22 cellular contexts compared by ENCODE assay signal in genomic region chr16:61813339-61813738, GRCh38.
"Had no signal": no experiment of that assay in that cellular context is flagged by ENCODE, and none has a peak within 500 bp of the region (broad histone marks: within the 10 kb centered on the region; RNA-seq: fewer than 3 reads in every experiment).

No MANE protein-coding gene starts in this region.

- H3K9me3 ChIP-seq: psoas muscle, right atrium auricular region, tibial artery had no signal

- H3K4me2 ChIP-seq: hepatocyte had no signal

- H3K4me3 Mint-ChIP-seq: activated T-cell treated with anti-CD3 and anti-CD28 coated beads, Interleukin-2, amount 50 U/mL, for 24 hours; activated T-helper 17 cell treated with anti-CD3 and anti-CD28 coated beads, Interleukin-2, amount 50 U/mL, for 72 hours; mesothelial cell of epicardium; naive thymus-derived CD8-positive, alpha-beta T cell; stimulated activated naive CD8-positive, alpha-beta T cell treated with anti-CD3 and anti-CD28 coated beads, Interleukin-15, Interleukin-2, amounts not matched to agents 100 ng/mL and 50 ng/mL, for 24 hours; T-helper 2 cell treated with Interferon-gamma antibody and Interleukin-4, amounts not matched to agents 5 μg/mL and 100 μg/mL, for 36 hours had no signal

- H3K4me3 ChIP-seq: hepatocyte, psoas muscle, right atrium auricular region, tibial artery had no signal

- DNase-seq: activated T-cell treated with anti-CD3 and anti-CD28 coated beads, Interleukin-2, amount 50 U/mL, for 24 hours; aorta; brain microvascular endothelial cell; central memory CD4-positive, alpha-beta T cell; effector memory CD4-positive, alpha-beta T cell; foreskin melanocyte; left ventricle myocardium superior; mammary epithelial cell; psoas muscle; stimulated activated CD4-positive, alpha-beta T cell treated with anti-CD3 and anti-CD28 coated beads, Interleukin-12 subunit alpha, Interleukin-12 subunit beta, amount 100 ng/mL, for 4 hours; stimulated activated CD4-positive, alpha-beta T cell treated with anti-CD3 and anti-CD28 coated beads, Interleukin-4, amount 100 ng/mL, for 4 hours; substantia nigra; tibial artery had no signal

- H3K4me1 Mint-ChIP-seq: activated T-helper 17 cell treated with anti-CD3 and anti-CD28 coated beads, Interleukin-2, amount 50 U/mL, for 72 hours; naive thymus-derived CD8-positive, alpha-beta T cell had no signal

- H3K4me1 ChIP-seq: psoas muscle, right atrium auricular region, tibial artery had no signal

- H3K27me3 Mint-ChIP-seq: activated T-cell treated with anti-CD3 and anti-CD28 coated beads, Interleukin-2, amount 50 U/mL, for 24 hours; activated T-helper 17 cell treated with anti-CD3 and anti-CD28 coated beads, Interleukin-2, amount 50 U/mL, for 72 hours; naive thymus-derived CD8-positive, alpha-beta T cell; stimulated activated naive CD8-positive, alpha-beta T cell treated with anti-CD3 and anti-CD28 coated beads, Interleukin-15, Interleukin-2, amounts not matched to agents 100 ng/mL and 50 ng/mL, for 24 hours had no signal

- H3K36me3 Mint-ChIP-seq: activated naive CD4-positive, alpha-beta T cell treated with anti-CD3 and anti-CD28 coated beads, Interleukin-2, amount 50 U/mL, for 72 hours; mesothelial cell of epicardium; naive thymus-derived CD8-positive, alpha-beta T cell had no signal

- ATAC-seq: activated naive CD4-positive, alpha-beta T cell treated with anti-CD3 and anti-CD28 coated beads, Interleukin-2, amount 50 U/mL, for 72 hours; activated T-helper 17 cell treated with anti-CD3 and anti-CD28 coated beads, Interleukin-2, amount 50 U/mL, for 72 hours; esophagus mucosa; left ventricle myocardium superior; naive thymus-derived CD8-positive, alpha-beta T cell; psoas muscle had no signal

- H3K27me3 ChIP-seq: brain microvascular endothelial cell, hepatocyte, right atrium auricular region, tibial artery had no signal

- H3K27ac ChIP-seq: brain microvascular endothelial cell, hepatocyte, psoas muscle, right atrium auricular region, tibial artery had no signal

- H3K9me3 Mint-ChIP-seq: mesothelial cell of epicardium had no signal

- H3K27ac Mint-ChIP-seq: activated naive CD4-positive, alpha-beta T cell treated with anti-CD3 and anti-CD28 coated beads, Interleukin-2, amount 50 U/mL, for 72 hours; activated T-cell treated with anti-CD3 and anti-CD28 coated beads, Interleukin-2, amount 50 U/mL, for 24 hours; activated T-helper 17 cell treated with anti-CD3 and anti-CD28 coated beads, Interleukin-2, amount 50 U/mL, for 72 hours; mesothelial cell of epicardium; naive thymus-derived CD8-positive, alpha-beta T cell; stimulated activated naive CD8-positive, alpha-beta T cell treated with anti-CD3 and anti-CD28 coated beads, Interleukin-15, Interleukin-2, amounts not matched to agents 100 ng/mL and 50 ng/mL, for 24 hours; T-helper 2 cell treated with Interferon-gamma antibody and Interleukin-4, amounts not matched to agents 5 μg/mL and 100 μg/mL, for 36 hours had no signal

- H3K36me3 ChIP-seq: brain microvascular endothelial cell, right atrium auricular region, tibial artery had no signal

- H2AFZ ChIP-seq: hepatocyte had no signal
